ENCODE assay signal across 25 cellular contexts in the genomic region with DNA sequence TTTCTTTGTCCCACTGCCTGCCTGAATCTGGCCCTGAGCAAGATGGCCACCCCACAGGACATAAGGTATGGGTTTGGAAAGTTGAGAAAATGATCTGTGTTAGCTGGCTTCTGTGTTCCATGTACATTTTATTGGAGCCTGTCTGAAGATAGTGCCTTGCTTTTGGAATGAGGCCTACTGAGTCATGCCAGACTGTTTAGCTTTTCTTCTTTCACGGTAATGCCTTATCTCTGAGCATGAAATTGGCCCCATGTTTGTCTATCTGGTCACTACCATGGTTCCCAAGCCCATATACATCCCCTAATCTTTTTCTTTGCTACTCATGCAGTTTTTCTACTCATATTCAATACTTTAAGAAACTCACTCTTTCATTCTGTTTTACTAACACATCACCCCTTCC.
DNase-seq lines count a peak whose midpoint lies in the region; ATAC-seq, FAIRE-seq and TF ChIP-seq lines count a peak whose summit lies in the region.
"Had no signal": no experiment of that assay in that cellular context is flagged by ENCODE, and none has a peak within 500 bp of the region (broad histone marks: within the 10 kb centered on the region; RNA-seq: fewer than 3 reads in every experiment).

No MANE protein-coding gene starts in this region.

- FAIRE-seq in astrocyte (lab: Jason Lieb, UNC) = no peak

- no peaks in the 10 kb centered on the region for H3K79me2 ChIP-seq in astrocyte (ENCODE audit: insufficient read depth, low read length)

- no peak overlapping the region for H3K27ac ChIP-seq in astrocyte (ENCODE audit: low read depth, low read length)
- H3K27ac ChIP-seq: C4-2B, coronary artery, neural progenitor cell, right lobe of liver had no signal

- no peaks in the 10 kb centered on the region for H4K20me1 ChIP-seq in astrocyte (ENCODE audit: insufficient read depth, low read length)

- H3K36me3 ChIP-seq in MG63 (no peaks in the 10 kb centered on the region), astrocyte (ENCODE audit: insufficient read depth, low read length) (no peaks in the 10 kb centered on the region)
- H3K36me3 ChIP-seq: neural progenitor cell, right lobe of liver had no signal

- no peaks in the 10 kb centered on the region for H3K9me3 ChIP-seq in MG63
- H3K9me3 ChIP-seq in astrocyte (ENCODE audit: insufficient read depth, low read depth, low read length) = no peaks in the 10 kb centered on the region
- H3K9me3 ChIP-seq: right lobe of liver had no signal

- H3K9me3 Mint-ChIP-seq in astrocyte (ENCODE audit: unreplicated experiment) = peaks cover 2% of the 10 kb centered on the region
- peaks cover 2 to 4% of the 10 kb centered on the region in 2 donors for H3K9me3 Mint-ChIP-seq in stimulated activated naive B cell treated with anti-CD40 and anti-IgM and Interleukin-4, amounts not matched to agents 10 μg/mL and 1 μg/mL and 100 μg/mL, for 72 hours
- H3K9me3 Mint-ChIP-seq: activated B cell treated with CpG ODN at 0.5 μM for 24 hours; stimulated activated naive CD8-positive, alpha-beta T cell treated with anti-CD3 and anti-CD28 coated beads, Interleukin-15, Interleukin-2, amounts not matched to agents 100 ng/mL and 50 ng/mL, for 24 hours had no signal

- peaks cover 10% of the 10 kb centered on the region for H3K4me1 ChIP-seq in astrocyte (ENCODE audit: insufficient read depth, low read length)
- H3K4me1 ChIP-seq: neural progenitor cell, right lobe of liver had no signal

- H3K4me1 Mint-ChIP-seq in astrocyte (ENCODE audit: low read depth, unreplicated experiment) = no peaks in the 10 kb centered on the region
- no peaks in the 10 kb centered on the region for H3K4me1 Mint-ChIP-seq in stimulated activated naive B cell treated with anti-CD40 and anti-IgM and Interleukin-4, amounts not matched to agents 10 μg/mL and 1 μg/mL and 100 μg/mL, for 72 hours
- H3K4me1 Mint-ChIP-seq: activated B cell treated with CpG ODN at 0.5 μM for 24 hours; activated T-helper 17 cell treated with anti-CD3 and anti-CD28 coated beads, Interleukin-2, amount 50 U/mL, for 72 hours had no signal

- H3K4me2 ChIP-seq in astrocyte (ENCODE audit: low read length) = no peak overlapping the region
- H3K4me2 ChIP-seq: neural progenitor cell had no signal

- no peak overlapping the region for H3K27ac Mint-ChIP-seq in astrocyte (ENCODE audit: unreplicated experiment)
- no peak overlapping the region for H3K27ac Mint-ChIP-seq in stimulated activated naive B cell treated with anti-CD40 and anti-IgM and Interleukin-4, amounts not matched to agents 10 μg/mL and 1 μg/mL and 100 μg/mL, for 72 hours
- H3K27ac Mint-ChIP-seq: activated B cell treated with CpG ODN at 0.5 μM for 24 hours; activated naive CD8-positive, alpha-beta T cell; activated T-helper 17 cell treated with anti-CD3 and anti-CD28 coated beads, Interleukin-2, amount 50 U/mL, for 72 hours; effector memory CD8-positive, alpha-beta T cell; neural progenitor cell; stimulated activated naive CD8-positive, alpha-beta T cell treated with anti-CD3 and anti-CD28 coated beads, Interleukin-15, Interleukin-2, amounts not matched to agents 100 ng/mL and 50 ng/mL, for 24 hours had no signal

- no peaks in the 10 kb centered on the region for H3K27me3 Mint-ChIP-seq in astrocyte (ENCODE audit: low read depth, unreplicated experiment)
- peaks cover 10 to 13% of the 10 kb centered on the region in 2 donors for H3K27me3 Mint-ChIP-seq in stimulated activated naive B cell treated with anti-CD40 and anti-IgM and Interleukin-4, amounts not matched to agents 10 μg/mL and 1 μg/mL and 100 μg/mL, for 72 hours
- H3K27me3 Mint-ChIP-seq: activated naive CD8-positive, alpha-beta T cell had no signal

- no peak for TF ChIP-seq CTCF in AG10803 (conservative IDR thresholded peaks at IDR 0.05; ENCODE audit: low read length)
- TF ChIP-seq CTCF in astrocyte (IDR thresholded peaks at IDR 0.05; ENCODE audit: insufficient read depth, low read depth, low read length) = no peak
- no peak for TF ChIP-seq CTCF in fibroblast of the aortic adventitia (IDR thresholded peaks at IDR 0.05; ENCODE audit: insufficient read depth, low read length)

- H3K9ac ChIP-seq in astrocyte (ENCODE audit: low read length) = no peak overlapping the region
- H3K9ac ChIP-seq: neural progenitor cell had no signal

- H3K36me3 Mint-ChIP-seq in astrocyte (ENCODE audit: low read depth, unreplicated experiment) = no peaks in the 10 kb centered on the region
- peaks cover 2 to 3% of the 10 kb centered on the region in 2 donors for H3K36me3 Mint-ChIP-seq in stimulated activated naive B cell treated with anti-CD40 and anti-IgM and Interleukin-4, amounts not matched to agents 10 μg/mL and 1 μg/mL and 100 μg/mL, for 72 hours
- H3K36me3 Mint-ChIP-seq: activated naive CD8-positive, alpha-beta T cell; neural progenitor cell had no signal

- no peak overlapping the region for H3K4me3 ChIP-seq in AG10803 (ENCODE audit: low read length)
- no peak overlapping the region for H3K4me3 ChIP-seq in MG63
- no peak overlapping the region for H3K4me3 ChIP-seq in astrocyte (ENCODE audit: insufficient read depth, low read depth, low read length)
- no peak overlapping the region for H3K4me3 ChIP-seq in fibroblast of the aortic adventitia (ENCODE audit: low read depth, low read length)
- H3K4me3 ChIP-seq: coronary artery, neural progenitor cell, right lobe of liver had no signal

- no peak overlapping the region for H3K4me3 Mint-ChIP-seq in astrocyte (ENCODE audit: unreplicated experiment)
- no peak overlapping the region for H3K4me3 Mint-ChIP-seq in stimulated activated naive B cell treated with anti-CD40 and anti-IgM and Interleukin-4, amounts not matched to agents 10 μg/mL and 1 μg/mL and 100 μg/mL, for 72 hours
- H3K4me3 Mint-ChIP-seq: activated B cell treated with CpG ODN at 0.5 μM for 24 hours; activated naive CD8-positive, alpha-beta T cell; activated T-helper 17 cell treated with anti-CD3 and anti-CD28 coated beads, Interleukin-2, amount 50 U/mL, for 72 hours; effector memory CD8-positive, alpha-beta T cell; neural progenitor cell; stimulated activated naive CD8-positive, alpha-beta T cell treated with anti-CD3 and anti-CD28 coated beads, Interleukin-15, Interleukin-2, amounts not matched to agents 100 ng/mL and 50 ng/mL, for 24 hours had no signal

- DNase-seq in AG10803 (ENCODE audit: low read depth) = peak; percentile 17
- DNase-seq in MG63 = peak; percentile 52
- peak; percentile 90 for DNase-seq in astrocyte (ENCODE audit: low read depth)
- peak; percentile 75 for DNase-seq in fibroblast of the aortic adventitia (ENCODE audit: low read depth)
- DNase-seq in stimulated activated naive B cell treated with anti-CD40 and anti-IgM and Interleukin-4, amounts not matched to agents 10 μg/mL and 1 μg/mL and 100 μg/mL, for 72 hours = no peak
- no peak for DNase-seq in RKO (ENCODE audit: low spot score)
- DNase-seq: activated B cell treated with CpG ODN at 0.5 μM for 24 hours; activated CD8-positive, alpha-beta memory T cell treated with anti-CD3 and anti-CD28 coated beads, Interleukin-2, amount 50 U/mL, for 4 hours; effector memory CD8-positive, alpha-beta T cell; glutamatergic neuron; NCI-H1092 treated with DMSO at 0.1 percent for 48 hours; NCI-H1930; NCI-H69; right lobe of liver; stimulated activated CD4-positive, alpha-beta T cell treated with anti-CD3 and anti-CD28 coated beads, Interleukin-15, amount 100 ng/mL, for 24 hours; T1000 had no signal

- H3K27me3 ChIP-seq in MG63 (no peaks in the 10 kb centered on the region), astrocyte (ENCODE audit: insufficient read depth, low read length) (no peaks in the 10 kb centered on the region)
- H3K27me3 ChIP-seq: neural progenitor cell, right lobe of liver had no signal

- no peak overlapping the region for H2AFZ ChIP-seq in astrocyte (ENCODE audit: low read depth, low read length)
- H2AFZ ChIP-seq: neural progenitor cell had no signal

- ATAC-seq in HG02884 (IDR thresholded peaks at IDR 0.05; ENCODE audit: unreplicated experiment) = no peak
- ATAC-seq in stimulated activated naive B cell treated with anti-CD40 and anti-IgM and Interleukin-4, amounts not matched to agents 10 μg/mL and 1 μg/mL and 100 μg/mL, for 72 hours (replicated peaks) = no peak
- ATAC-seq in HG03571 (IDR thresholded peaks at IDR 0.05; ENCODE audit: unreplicated experiment) = no peak
- ATAC-seq: activated T-helper 17 cell treated with anti-CD3 and anti-CD28 coated beads, Interleukin-2, amount 50 U/mL, for 72 hours; effector memory CD8-positive, alpha-beta T cell; esophagus mucosa; right lobe of liver had no signal

Comparison
In these comparisons a context has a peak if more than half of its experiments do, and no peak if none do; other contexts are left out.
1. DNase-seq: peak in AG10803 (single experiment), MG63 (single experiment), astrocyte (single experiment) and fibroblast of the aortic adventitia (single experiment); none in stimulated activated naive B cell treated with anti-CD40 and anti-IgM and Interleukin-4, amounts not matched to agents 10 μg/mL and 1 μg/mL and 100 μg/mL, for 72 hours (single experiment) and RKO (single experiment).